Comparison of ENCODE assay signal across 9 cellular contexts in genomic region chr20:10427060-10427692, GRCh38. TPM values are rescaled to one million over a fixed set of nuclear protein-coding genes. Genes with fewer than 3 reads are reported as not detected.
DNase-seq lines count a peak whose midpoint lies in the region; ATAC-seq and TF ChIP-seq lines count a peak whose summit lies in the region.
"Had no signal": no experiment of that assay in that cellular context is flagged by ENCODE, and none has a peak within 500 bp of the region (broad histone marks: within the 10 kb centered on the region; RNA-seq: fewer than 3 reads in every experiment).

No MANE protein-coding gene starts in this region.

- peaks cover 30% of the 10 kb centered on the region for H3K4me1 Mint-ChIP-seq in endodermal cell

- H3K9me3 ChIP-seq in endodermal cell (ENCODE audit: control insufficient read depth, low read length): no peaks in the 10 kb centered on the region
- no peaks in the 10 kb centered on the region for H3K9me3 ChIP-seq in mucosa of descending colon
- H3K9me3 ChIP-seq in uterus: no peaks in the 10 kb centered on the region

- TF ChIP-seq POLR2A in uterus (IDR thresholded peaks at IDR 0.05): no peak

- DNase-seq in SIG-M5 treated with dmso at 0.1 percent for 504 hours (lab: John Stamatoyannopoulos, UW; ENCODE audit: unreplicated experiment): peak; percentile 22
- DNase-seq in SIG-M5 (lab: John Stamatoyannopoulos, UW): no peak
- peak; percentile 24 for DNase-seq in NCI-H128 (lab: John Stamatoyannopoulos, UW; ENCODE audit: unreplicated experiment)
- DNase-seq in activated CD4-positive, alpha-beta T cell treated with anti-CD3 and anti-CD28 coated beads for 4 hours: peak; percentile 35 to 48
- DNase-seq in endodermal cell: peak; percentile 75
- peak in 2 of 3 donors; percentile 42 to 74 for DNase-seq in mucosa of descending colon
- peak; percentile 30 to 55 for DNase-seq in uterus

- WGBS in endodermal cell (ENCODE audit: insufficient coverage in 1 of 2, insufficient read length in 1 of 2), 2 experiments: 41 to 52% methylated on average over 2 to 3 of the region's 3 CpGs

- no peak overlapping the region for H3K27ac Mint-ChIP-seq in endodermal cell

- ATAC-seq in mucosa of descending colon: peak; percentile 38
- no peak for ATAC-seq in GM21447 (IDR thresholded peaks at IDR 0.05; ENCODE audit: unreplicated experiment)

- H3K4me3 ChIP-seq in endodermal cell (ENCODE audit: low read length) (no peak overlapping the region), mucosa of descending colon (no peak overlapping the region), uterus (no peak overlapping the region)

- H3K9ac ChIP-seq in endodermal cell (ENCODE audit: extremely low read depth, low read length, poor library complexity, severe bottlenecking): no peak overlapping the region

- no peaks in the 10 kb centered on the region for H3K27me3 ChIP-seq in endodermal cell (ENCODE audit: control insufficient read depth, insufficient read depth, low read length, poor library complexity, severe bottlenecking)
- H3K27me3 ChIP-seq in uterus: no peaks in the 10 kb centered on the region

- peaks cover 5% of the 10 kb centered on the region for H3K36me3 ChIP-seq in endodermal cell (ENCODE audit: control insufficient read depth, insufficient read depth, low read length)
- no peaks in the 10 kb centered on the region for H3K36me3 ChIP-seq in mucosa of descending colon (ENCODE audit: low read depth)
- H3K36me3 ChIP-seq in uterus: no peaks in the 10 kb centered on the region

- peaks cover 19% of the 10 kb centered on the region for H3K36me3 Mint-ChIP-seq in endodermal cell (ENCODE audit: low read depth)

- no peak overlapping the region for H3K4me3 Mint-ChIP-seq in endodermal cell

- no peaks in the 10 kb centered on the region for H3K27me3 Mint-ChIP-seq in endodermal cell (ENCODE audit: insufficient read depth)

- no peak overlapping the region for H3K27ac ChIP-seq in endodermal cell (ENCODE audit: low read depth, low read length)
- peak overlapping the region in 1 of 2 donors; percentile 12 for H3K27ac ChIP-seq in uterus
- H3K27ac ChIP-seq: epithelial cell of prostate had no signal

- TF ChIP-seq CTCF in endodermal cell (conservative IDR thresholded peaks at IDR 0.05): peak; percentile 94
- peak; percentile 68 for TF ChIP-seq CTCF in mucosa of descending colon (IDR thresholded peaks at IDR 0.05)
- TF ChIP-seq CTCF in uterus (IDR thresholded peaks at IDR 0.05): peak; percentile 71 to 78 (median 72)

- peaks cover 4% of the 10 kb centered on the region for H3K9me3 Mint-ChIP-seq in endodermal cell

- H3K4me1 ChIP-seq in endodermal cell (ENCODE audit: control insufficient read depth, insufficient read depth, low read length) (peaks cover 10% of the 10 kb centered on the region), mucosa of descending colon (ENCODE audit: low read depth) (peaks cover 39% of the 10 kb centered on the region), uterus (no peaks in the 10 kb centered on the region)

- intact Hi-C loops in mucosa of descending colon (cut with DNase I, micrococcal nuclease): loop anchor here in 1 of 2 donors (10.0 kb wide), 1 partner anchor 452 kb away; no protein-coding TSS in a partner anchor
- intact Hi-C loops in uterus (cut with DNase I; ENCODE audit: low total_unique reads): loop anchor here (10.0 kb wide), 1 partner anchor 452 kb away; no protein-coding TSS in a partner anchor

RNA-seq across cellular contexts. Expression of gene MKKS, which starts 6.8 kb away (rescaled TPM):
- total RNA-seq in endodermal cell (10 to 100 TPM; 13.2 to 13.8 TPM), mucosa of descending colon (10 to 100 TPM; 21.1 to 30.0 (median 28.2) TPM), uterus (10 to 100 TPM; 15.9 to 27.9 (median 20.3) TPM)
- 22.0 TPM for polyA plus RNA-seq in endodermal cell (2013, experiment 1 of 2)
- polyA plus RNA-seq in endodermal cell (2013, experiment 2 of 2): 22.1 TPM

RNA-seq across cellular contexts. Expression of gene SLX4IP, which starts 7.9 kb away (rescaled TPM):
- total RNA-seq in endodermal cell (1 to 10 TPM; 9.2 to 9.5 TPM), mucosa of descending colon (1 to 10 TPM; 5.7 to 9.7 (median 7.7) TPM), uterus (1 to 10 TPM in 3 of 4 donors, under 1 TPM in 1; 0.51 to 7.1 (median 2.0) TPM)
- 5.1 TPM for polyA plus RNA-seq in endodermal cell (2013, experiment 1 of 2)
- 5.3 TPM for polyA plus RNA-seq in endodermal cell (2013, experiment 2 of 2)
